In the genomic region with DNA sequence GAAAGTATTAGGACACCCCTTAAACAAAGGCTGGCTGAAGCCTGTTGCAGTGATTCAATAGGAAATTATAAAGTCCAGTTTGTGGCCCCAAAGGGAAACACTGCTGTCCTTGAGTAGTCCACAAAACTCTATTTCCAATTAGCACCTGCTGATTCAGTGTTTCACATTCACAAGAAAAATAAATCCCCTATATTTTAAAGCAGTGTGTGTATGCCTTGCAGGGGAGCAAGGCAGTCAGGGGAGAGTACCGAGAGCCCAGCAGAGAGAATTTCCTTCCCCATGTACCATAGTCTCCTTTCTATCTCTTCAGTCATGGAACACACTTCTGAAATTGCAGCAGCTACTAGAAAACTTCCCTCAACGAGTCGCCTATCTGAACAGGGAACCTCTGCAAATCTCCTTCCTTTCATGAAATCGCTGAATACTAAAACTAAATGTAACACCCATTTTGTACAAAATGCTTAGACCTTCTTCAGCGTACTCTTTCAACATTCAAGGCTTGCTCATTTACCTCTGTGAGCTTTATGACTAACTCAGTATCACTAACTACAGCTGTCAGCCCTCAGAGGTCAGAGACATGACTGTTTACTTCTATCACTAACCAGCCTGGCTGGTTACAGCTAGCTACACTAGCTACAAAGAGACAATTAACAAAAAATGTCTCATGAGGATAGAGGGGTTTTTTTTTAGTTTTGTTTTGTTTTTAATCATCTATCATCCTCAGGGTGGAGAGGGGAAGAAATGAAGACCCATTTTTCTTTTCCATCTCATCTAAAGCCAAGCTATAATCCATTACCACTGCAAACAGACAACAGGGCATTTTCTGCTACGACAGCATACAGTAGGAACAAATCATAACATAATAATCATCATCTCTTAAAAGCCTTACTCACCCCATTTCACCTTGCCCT, we compare ENCODE assay signal across 12 cellular contexts.
DNase-seq lines count a peak whose midpoint lies in the region; ATAC-seq, FAIRE-seq and TF ChIP-seq lines count a peak whose summit lies in the region.
"Had no signal": no experiment of that assay in that cellular context is flagged by ENCODE, and none has a peak within 500 bp of the region (broad histone marks: within the 10 kb centered on the region; RNA-seq: fewer than 3 reads in every experiment).

No MANE protein-coding gene starts in this region.

- H3K4me1 ChIP-seq in small intestine (ENCODE audit: control insufficient read depth in 2 of 2, insufficient read depth in 1 of 2, low read depth in 1 of 2, low read length in 1 of 2): no peaks in the 10 kb centered on the region

- H3K27me3 ChIP-seq in small intestine (ENCODE audit: control insufficient read depth in 2 of 2, insufficient read depth in 2 of 2, low read length in 2 of 2): no peaks in the 10 kb centered on the region
- H3K27me3 ChIP-seq: neutrophil had no signal

- FAIRE-seq in small intestine (lab: Jason Lieb, UNC): no peak

- no peak overlapping the region for H3K27ac ChIP-seq in small intestine (ENCODE audit: low read depth in 1 of 2, low read length in 1 of 2)
- H3K27ac ChIP-seq: neutrophil had no signal

- no peak overlapping the region for H3K4me3 Mint-ChIP-seq in glutamatergic neuron (ENCODE audit: unreplicated experiment)
- H3K4me3 Mint-ChIP-seq: T-helper 1 cell treated with Interleukin-12 subunit alpha and Interleukin-12 subunit beta and Interleukin-4 antibody, amounts not matched to agents 30 μg/mL and 1 μg/mL, for 36 hours had no signal

- H3K36me3 Mint-ChIP-seq in glutamatergic neuron (ENCODE audit: unreplicated experiment): no peaks in the 10 kb centered on the region
- H3K36me3 Mint-ChIP-seq: activated naive CD4-positive, alpha-beta T cell treated with anti-CD3 and anti-CD28 coated beads, Interleukin-2, amount 50 U/mL, for 72 hours had no signal

- TF ChIP-seq CTCF in glutamatergic neuron (IDR thresholded peaks at IDR 0.05; ENCODE audit: partially characterized antibody, unreplicated experiment): no peak

- no peaks in the 10 kb centered on the region for H3K9me3 ChIP-seq in small intestine (ENCODE audit: control insufficient read depth, low read depth)
- H3K9me3 ChIP-seq: neutrophil had no signal

- ATAC-seq in GM18861 (IDR thresholded peaks at IDR 0.05; ENCODE audit: unreplicated experiment) (peak; percentile 89), GM21529 (IDR thresholded peaks at IDR 0.05; ENCODE audit: unreplicated experiment) (peak; percentile 82), HG03432 (IDR thresholded peaks at IDR 0.05; ENCODE audit: unreplicated experiment) (peak; percentile 88)

- peaks cover 74% of the 10 kb centered on the region for H3K4me1 Mint-ChIP-seq in glutamatergic neuron (ENCODE audit: low read depth, unreplicated experiment)

- H3K27ac Mint-ChIP-seq in glutamatergic neuron (ENCODE audit: unreplicated experiment): peak overlapping the region; percentile 0
- H3K27ac Mint-ChIP-seq: activated naive CD4-positive, alpha-beta T cell treated with anti-CD3 and anti-CD28 coated beads, Interleukin-2, amount 50 U/mL, for 72 hours; T-helper 1 cell treated with Interleukin-12 subunit alpha and Interleukin-12 subunit beta and Interleukin-4 antibody, amounts not matched to agents 30 μg/mL and 1 μg/mL, for 36 hours had no signal

- no peaks in the 10 kb centered on the region for H3K36me3 ChIP-seq in small intestine (ENCODE audit: control insufficient read depth in 2 of 2, insufficient read depth in 2 of 2, low read length in 2 of 2)
- H3K36me3 ChIP-seq: neutrophil had no signal

- no peak overlapping the region for H3K4me3 ChIP-seq in small intestine (ENCODE audit: low read depth in 1 of 2, low read length in 2 of 2)

- DNase-seq in glutamatergic neuron (no peak), mucosa of gallbladder (ENCODE audit: low spot score) (no peak), COLO668 (lab: John Stamatoyannopoulos, UW; ENCODE audit: unreplicated experiment) (no peak), DMS 273 treated with DMSO at 0.1 percent for 48 hours (lab: John Stamatoyannopoulos, UW) (no peak), small intestine (no peak)
- DNase-seq: NCI-H1436 had no signal

- H3K9me3 Mint-ChIP-seq in glutamatergic neuron (ENCODE audit: unreplicated experiment): peaks cover 28% of the 10 kb centered on the region
- H3K9me3 Mint-ChIP-seq: activated naive CD4-positive, alpha-beta T cell treated with anti-CD3 and anti-CD28 coated beads, Interleukin-2, amount 50 U/mL, for 72 hours; T-helper 1 cell treated with Interleukin-12 subunit alpha and Interleukin-12 subunit beta and Interleukin-4 antibody, amounts not matched to agents 30 μg/mL and 1 μg/mL, for 36 hours had no signal

- peaks cover 17% of the 10 kb centered on the region for H3K27me3 Mint-ChIP-seq in glutamatergic neuron (ENCODE audit: unreplicated experiment)

- 66 to 71% (median 69%) methylated on average over 6 of the region's 6 CpGs for WGBS in small intestine, 3 donors
